ENCODE assay signal across 3 cellular contexts in genomic region chr15:41651373-41651772, GRCh38.
TF ChIP-seq lines count a peak whose summit lies in the region.

No MANE protein-coding gene starts in this region.

TF ChIP-seq in HepG2, 621 proteins besides CTCF, POLR2A, EP300 and RAD21:
- no peak for TF ChIP-seq CHD4 (IDR thresholded peaks at IDR 0.05; ENCODE audit: borderline replicate concordance, low read length)
- peak; percentile 94 for TF ChIP-seq PCBP2 (optimal IDR thresholded peaks at IDR 0.05; ENCODE audit: low read depth, low read length, poor library complexity, severe bottlenecking)

TF ChIP-seq in HEK293, 187 proteins besides CTCF, POLR2A, EP300 and RAD21:
- TF ChIP-seq ZNF202 (tag by site-specific recombination; IDR thresholded peaks at IDR 0.05; ENCODE audit: borderline replicate concordance) (peak; percentile 43; the same call in 1 of the 2 replicates), EGR2 (tag by site-specific recombination; IDR thresholded peaks at IDR 0.05; ENCODE audit: low read depth) (no peak), PRDM1 (tag by site-specific recombination; IDR thresholded peaks at IDR 0.05) (peak; percentile 98), IKZF3 (tag by site-specific recombination; IDR thresholded peaks at IDR 0.05) (no peak), ZNF366 (tag by site-specific recombination; conservative IDR thresholded peaks at IDR 0.05) (peak; percentile 63; the same call in 1 of the 2 replicates)

TF ChIP-seq in K562, 482 proteins besides CTCF, POLR2A, EP300 and RAD21:
- no peak for TF ChIP-seq SAP30 (IDR thresholded peaks at IDR 0.05; ENCODE audit: borderline replicate concordance, insufficient read depth, low read depth, low read length, poor library complexity, severe bottlenecking)
- TF ChIP-seq, protein P1, sequence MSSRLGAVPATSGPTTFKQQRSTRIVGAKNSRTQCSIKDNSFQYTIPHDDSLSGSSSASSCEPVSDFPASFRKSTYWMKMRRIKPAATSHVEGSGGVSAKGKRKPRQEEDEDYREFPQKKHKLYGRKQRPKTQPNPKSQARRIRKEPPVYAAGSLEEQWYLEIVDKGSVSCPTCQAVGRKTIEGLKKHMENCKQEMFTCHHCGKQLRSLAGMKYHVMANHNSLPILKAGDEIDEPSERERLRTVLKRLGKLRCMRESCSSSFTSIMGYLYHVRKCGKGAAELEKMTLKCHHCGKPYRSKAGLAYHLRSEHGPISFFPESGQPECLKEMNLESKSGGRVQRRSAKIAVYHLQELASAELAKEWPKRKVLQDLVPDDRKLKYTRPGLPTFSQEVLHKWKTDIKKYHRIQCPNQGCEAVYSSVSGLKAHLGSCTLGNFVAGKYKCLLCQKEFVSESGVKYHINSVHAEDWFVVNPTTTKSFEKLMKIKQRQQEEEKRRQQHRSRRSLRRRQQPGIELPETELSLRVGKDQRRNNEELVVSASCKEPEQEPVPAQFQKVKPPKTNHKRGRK (tag; IDR thresholded peaks at IDR 0.05): peak; percentile 28
TF ChIP-seq in K562: peak in this region for 1.
